In genomic region chr12:49672351-49673181, GRCh38 we compare ENCODE assay signal across 1 cellular context.
A peak's percentile ranks its signal among the peaks of the same experiment; 100 is the strongest.
TF ChIP-seq lines count a peak whose summit lies in the region.

No MANE protein-coding gene starts in this region.

TF ChIP-seq in GM12878, 131 proteins besides CTCF, POLR2A, EP300 and RAD21 (continues in another document):
- TF ChIP-seq ZNF592 (IDR thresholded peaks at IDR 0.05) (no peak), CBX5 (IDR thresholded peaks at IDR 0.05; ENCODE audit: low read depth) (no peak), BCL11A (IDR thresholded peaks at IDR 0.05; ENCODE audit: low read depth, low read length) (no peak), SPI1 (IDR thresholded peaks at IDR 0.05; ENCODE audit: borderline replicate concordance, insufficient read depth, low read depth, low read length) (no peak; the same call in 1 of the 2 replicates), IKZF2 (IDR thresholded peaks at IDR 0.05) (peak; percentile 71 to 76), EZH2 (IDR thresholded peaks at IDR 0.05; ENCODE audit: borderline replicate concordance, control insufficient read depth, low read depth, low read length) (no peak), ZZZ3 (IDR thresholded peaks at IDR 0.05; ENCODE audit: control insufficient read depth, insufficient read length, low read depth) (no peak), SMAD5 (IDR thresholded peaks at IDR 0.05; ENCODE audit: low read depth) (no peak), ZNF24 (IDR thresholded peaks at IDR 0.05) (no peak), LARP7 (IDR thresholded peaks at IDR 0.05) (no peak), SMARCA5 (IDR thresholded peaks at IDR 0.05) (no peak), CHD2 (IDR thresholded peaks at IDR 0.05; ENCODE audit: borderline replicate concordance, low read depth, low read length) (no peak), PKNOX1 (IDR thresholded peaks at IDR 0.05) (no peak), SMC3 (IDR thresholded peaks at IDR 0.05; ENCODE audit: borderline replicate concordance, low read length) (no peak), MYC (IDR thresholded peaks at IDR 0.05; ENCODE audit: insufficient read depth, insufficient read length, insufficient replicate concordance, low read length, severe bottlenecking) (no peak), CEBPB (IDR thresholded peaks at IDR 0.05; ENCODE audit: borderline replicate concordance in 1 of 2, low read depth in 2 of 2, low read length in 2 of 2) (no peak), DPF2 (IDR thresholded peaks at IDR 0.05) (0 out of 2 replicates have a peak, but pooled peaks have one; percentile 11), RELA (IDR thresholded peaks at IDR 0.05; ENCODE audit: borderline replicate concordance, partially characterized antibody) (peak; percentile 55), RCOR1 (conservative IDR thresholded peaks at IDR 0.05; ENCODE audit: low read depth, low read length) (no peak), NFIC (IDR thresholded peaks at IDR 0.05; ENCODE audit: low read depth, low read length) (peak; percentile 67; the same call in 1 of the 2 replicates), ETV6 (conservative IDR thresholded peaks at IDR 0.05 in 1 of 2, IDR thresholded peaks at IDR 0.05 in 1 of 2; ENCODE audit: borderline replicate concordance in 1 of 2, low read depth in 1 of 2) (0 out of 4 replicates have a peak, but pooled peaks of 1 of the 2 experiments have one; percentile 33), IRF4 (IDR thresholded peaks at IDR 0.05; ENCODE audit: low read depth, low read length) (0 out of 2 replicates have a peak, but pooled peaks have one; percentile 12), USF2 (IDR thresholded peaks at IDR 0.05; ENCODE audit: borderline replicate concordance, low read depth, low read length) (no peak), ESRRA (IDR thresholded peaks at IDR 0.05; ENCODE audit: low read length) (no peak), IRF5 (IDR thresholded peaks at IDR 0.05; ENCODE audit: borderline replicate concordance) (no peak), TCF12 (IDR thresholded peaks at IDR 0.05; ENCODE audit: low read depth, low read length) (no peak), GATAD2B (conservative IDR thresholded peaks at IDR 0.05; ENCODE audit: low read depth) (no peak; the same call in 1 of the 2 replicates), TBL1XR1 (IDR thresholded peaks at IDR 0.05; ENCODE audit: low read depth, low read length) (no peak), RBBP5 (conservative IDR thresholded peaks at IDR 0.05) (no peak), FOS (IDR thresholded peaks at IDR 0.05; ENCODE audit: borderline replicate concordance, extremely low read depth, insufficient read length) (no peak), CUX1 (IDR thresholded peaks at IDR 0.05; ENCODE audit: insufficient replicate concordance, low read depth, low read length) (no peak), FOXM1 (IDR thresholded peaks at IDR 0.05; ENCODE audit: low read depth, low read length) (peak; percentile 26; the same call in 1 of the 2 replicates), STAT3 (IDR thresholded peaks at IDR 0.05; ENCODE audit: low read depth, low read length) (no peak), ATF3 (IDR thresholded peaks at IDR 0.05; ENCODE audit: borderline replicate concordance, extremely low read depth, low read depth, low read length) (no peak)
- TF ChIP-seq, protein P1, sequence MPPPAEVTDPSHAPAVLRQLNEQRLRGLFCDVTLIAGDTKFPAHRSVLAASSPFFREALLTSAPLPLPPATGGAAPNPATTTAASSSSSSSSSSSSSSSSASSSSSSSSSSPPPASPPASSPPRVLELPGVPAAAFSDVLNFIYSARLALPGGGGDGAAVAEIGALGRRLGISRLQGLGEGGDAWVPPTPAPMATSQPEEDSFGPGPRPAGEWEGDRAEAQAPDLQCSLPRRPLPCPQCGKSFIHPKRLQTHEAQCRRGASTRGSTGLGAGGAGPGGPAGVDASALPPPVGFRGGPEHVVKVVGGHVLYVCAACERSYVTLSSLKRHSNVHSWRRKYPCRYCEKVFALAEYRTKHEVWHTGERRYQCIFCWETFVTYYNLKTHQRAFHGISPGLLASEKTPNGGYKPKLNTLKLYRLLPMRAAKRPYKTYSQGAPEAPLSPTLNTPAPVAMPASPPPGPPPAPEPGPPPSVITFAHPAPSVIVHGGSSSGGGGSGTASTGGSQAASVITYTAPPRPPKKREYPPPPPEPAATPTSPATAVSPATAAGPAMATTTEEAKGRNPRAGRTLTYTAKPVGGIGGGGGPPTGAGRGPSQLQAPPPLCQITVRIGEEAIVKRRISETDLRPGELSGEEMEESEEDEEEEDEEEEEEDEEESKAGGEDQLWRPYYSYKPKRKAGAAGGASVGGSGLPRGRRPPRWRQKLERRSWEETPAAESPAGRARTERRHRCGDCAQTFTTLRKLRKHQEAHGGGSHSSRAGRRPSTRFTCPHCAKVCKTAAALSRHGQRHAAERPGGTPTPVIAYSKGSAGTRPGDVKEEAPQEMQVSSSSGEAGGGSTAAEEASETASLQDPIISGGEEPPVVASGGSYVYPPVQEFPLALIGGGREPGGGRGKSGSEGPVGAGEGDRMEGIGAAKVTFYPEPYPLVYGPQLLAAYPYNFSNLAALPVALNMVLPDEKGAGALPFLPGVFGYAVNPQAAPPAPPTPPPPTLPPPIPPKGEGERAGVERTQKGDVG (CRISPR knock-in tag; IDR thresholded peaks at IDR 0.05): no peak
- TF ChIP-seq, protein P2, sequence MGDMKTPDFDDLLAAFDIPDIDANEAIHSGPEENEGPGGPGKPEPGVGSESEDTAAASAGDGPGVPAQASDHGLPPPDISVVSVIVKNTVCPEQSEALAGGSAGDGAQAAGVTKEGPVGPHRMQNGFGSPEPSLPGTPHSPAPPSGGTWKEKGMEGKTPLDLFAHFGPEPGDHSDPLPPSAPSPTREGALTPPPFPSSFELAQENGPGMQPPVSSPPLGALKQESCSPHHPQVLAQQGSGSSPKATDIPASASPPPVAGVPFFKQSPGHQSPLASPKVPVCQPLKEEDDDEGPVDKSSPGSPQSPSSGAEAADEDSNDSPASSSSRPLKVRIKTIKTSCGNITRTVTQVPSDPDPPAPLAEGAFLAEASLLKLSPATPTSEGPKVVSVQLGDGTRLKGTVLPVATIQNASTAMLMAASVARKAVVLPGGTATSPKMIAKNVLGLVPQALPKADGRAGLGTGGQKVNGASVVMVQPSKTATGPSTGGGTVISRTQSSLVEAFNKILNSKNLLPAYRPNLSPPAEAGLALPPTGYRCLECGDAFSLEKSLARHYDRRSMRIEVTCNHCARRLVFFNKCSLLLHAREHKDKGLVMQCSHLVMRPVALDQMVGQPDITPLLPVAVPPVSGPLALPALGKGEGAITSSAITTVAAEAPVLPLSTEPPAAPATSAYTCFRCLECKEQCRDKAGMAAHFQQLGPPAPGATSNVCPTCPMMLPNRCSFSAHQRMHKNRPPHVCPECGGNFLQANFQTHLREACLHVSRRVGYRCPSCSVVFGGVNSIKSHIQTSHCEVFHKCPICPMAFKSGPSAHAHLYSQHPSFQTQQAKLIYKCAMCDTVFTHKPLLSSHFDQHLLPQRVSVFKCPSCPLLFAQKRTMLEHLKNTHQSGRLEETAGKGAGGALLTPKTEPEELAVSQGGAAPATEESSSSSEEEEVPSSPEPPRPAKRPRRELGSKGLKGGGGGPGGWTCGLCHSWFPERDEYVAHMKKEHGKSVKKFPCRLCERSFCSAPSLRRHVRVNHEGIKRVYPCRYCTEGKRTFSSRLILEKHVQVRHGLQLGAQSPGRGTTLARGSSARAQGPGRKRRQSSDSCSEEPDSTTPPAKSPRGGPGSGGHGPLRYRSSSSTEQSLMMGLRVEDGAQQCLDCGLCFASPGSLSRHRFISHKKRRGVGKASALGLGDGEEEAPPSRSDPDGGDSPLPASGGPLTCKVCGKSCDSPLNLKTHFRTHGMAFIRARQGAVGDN (IDR thresholded peaks at IDR 0.05): 0 out of 2 replicates have a peak, but pooled peaks have one; percentile 25
- TF ChIP-seq, protein P3, sequence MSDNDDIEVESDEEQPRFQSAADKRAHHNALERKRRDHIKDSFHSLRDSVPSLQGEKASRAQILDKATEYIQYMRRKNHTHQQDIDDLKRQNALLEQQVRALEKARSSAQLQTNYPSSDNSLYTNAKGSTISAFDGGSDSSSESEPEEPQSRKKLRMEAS (IDR thresholded peaks at IDR 0.05; ENCODE audit: low read depth, low read length): no peak
